In the genomic region with DNA sequence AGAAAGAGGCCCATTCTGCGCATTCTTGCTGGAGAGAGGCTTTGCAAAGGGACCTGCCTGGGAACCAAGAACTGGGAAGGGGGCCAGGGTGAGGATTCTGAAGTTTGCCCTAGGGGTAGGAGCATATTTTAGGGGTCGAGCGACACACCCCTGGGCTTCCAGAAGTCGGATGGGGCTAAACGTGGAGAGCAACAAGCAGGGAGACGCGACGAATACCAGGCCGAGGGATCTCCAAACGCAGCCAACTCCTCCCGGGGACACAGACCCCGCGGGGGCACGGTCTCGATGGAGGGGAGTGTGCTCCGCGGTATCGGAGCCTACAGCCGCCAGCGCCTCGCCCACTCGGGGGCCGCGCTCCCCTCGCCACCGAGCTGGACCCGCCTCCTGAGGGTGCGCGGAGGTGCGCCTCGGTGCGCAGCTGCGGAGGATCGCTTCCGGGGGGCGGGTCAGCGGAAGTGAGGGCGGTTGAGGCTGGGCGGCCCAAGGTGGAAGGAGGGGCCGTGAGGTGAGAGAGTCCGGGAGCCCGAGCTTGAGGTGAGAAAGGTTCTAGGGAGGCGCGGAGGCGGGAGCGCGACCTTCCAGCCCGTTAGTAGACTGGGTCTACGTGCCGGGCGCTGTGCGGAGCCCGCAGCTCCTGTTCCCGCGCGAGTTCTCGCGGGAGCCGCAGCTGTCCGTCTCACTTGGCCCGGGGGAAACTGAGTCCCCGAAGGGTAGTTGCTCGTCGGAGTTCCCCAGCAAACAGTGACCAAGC, we compare ENCODE assay signal across 1 cellular context.
TF ChIP-seq lines count a peak whose summit lies in the region.

A gene (plus strand): TSS at position 459 of the 751 bp plus-strand sequence. CDS start 3,151 bp downstream, outside the sequence.

TF ChIP-seq in K562, 482 proteins besides CTCF, POLR2A, EP300 and RAD21 (continued from another document and continues in another):
- TF ChIP-seq, protein P1, sequence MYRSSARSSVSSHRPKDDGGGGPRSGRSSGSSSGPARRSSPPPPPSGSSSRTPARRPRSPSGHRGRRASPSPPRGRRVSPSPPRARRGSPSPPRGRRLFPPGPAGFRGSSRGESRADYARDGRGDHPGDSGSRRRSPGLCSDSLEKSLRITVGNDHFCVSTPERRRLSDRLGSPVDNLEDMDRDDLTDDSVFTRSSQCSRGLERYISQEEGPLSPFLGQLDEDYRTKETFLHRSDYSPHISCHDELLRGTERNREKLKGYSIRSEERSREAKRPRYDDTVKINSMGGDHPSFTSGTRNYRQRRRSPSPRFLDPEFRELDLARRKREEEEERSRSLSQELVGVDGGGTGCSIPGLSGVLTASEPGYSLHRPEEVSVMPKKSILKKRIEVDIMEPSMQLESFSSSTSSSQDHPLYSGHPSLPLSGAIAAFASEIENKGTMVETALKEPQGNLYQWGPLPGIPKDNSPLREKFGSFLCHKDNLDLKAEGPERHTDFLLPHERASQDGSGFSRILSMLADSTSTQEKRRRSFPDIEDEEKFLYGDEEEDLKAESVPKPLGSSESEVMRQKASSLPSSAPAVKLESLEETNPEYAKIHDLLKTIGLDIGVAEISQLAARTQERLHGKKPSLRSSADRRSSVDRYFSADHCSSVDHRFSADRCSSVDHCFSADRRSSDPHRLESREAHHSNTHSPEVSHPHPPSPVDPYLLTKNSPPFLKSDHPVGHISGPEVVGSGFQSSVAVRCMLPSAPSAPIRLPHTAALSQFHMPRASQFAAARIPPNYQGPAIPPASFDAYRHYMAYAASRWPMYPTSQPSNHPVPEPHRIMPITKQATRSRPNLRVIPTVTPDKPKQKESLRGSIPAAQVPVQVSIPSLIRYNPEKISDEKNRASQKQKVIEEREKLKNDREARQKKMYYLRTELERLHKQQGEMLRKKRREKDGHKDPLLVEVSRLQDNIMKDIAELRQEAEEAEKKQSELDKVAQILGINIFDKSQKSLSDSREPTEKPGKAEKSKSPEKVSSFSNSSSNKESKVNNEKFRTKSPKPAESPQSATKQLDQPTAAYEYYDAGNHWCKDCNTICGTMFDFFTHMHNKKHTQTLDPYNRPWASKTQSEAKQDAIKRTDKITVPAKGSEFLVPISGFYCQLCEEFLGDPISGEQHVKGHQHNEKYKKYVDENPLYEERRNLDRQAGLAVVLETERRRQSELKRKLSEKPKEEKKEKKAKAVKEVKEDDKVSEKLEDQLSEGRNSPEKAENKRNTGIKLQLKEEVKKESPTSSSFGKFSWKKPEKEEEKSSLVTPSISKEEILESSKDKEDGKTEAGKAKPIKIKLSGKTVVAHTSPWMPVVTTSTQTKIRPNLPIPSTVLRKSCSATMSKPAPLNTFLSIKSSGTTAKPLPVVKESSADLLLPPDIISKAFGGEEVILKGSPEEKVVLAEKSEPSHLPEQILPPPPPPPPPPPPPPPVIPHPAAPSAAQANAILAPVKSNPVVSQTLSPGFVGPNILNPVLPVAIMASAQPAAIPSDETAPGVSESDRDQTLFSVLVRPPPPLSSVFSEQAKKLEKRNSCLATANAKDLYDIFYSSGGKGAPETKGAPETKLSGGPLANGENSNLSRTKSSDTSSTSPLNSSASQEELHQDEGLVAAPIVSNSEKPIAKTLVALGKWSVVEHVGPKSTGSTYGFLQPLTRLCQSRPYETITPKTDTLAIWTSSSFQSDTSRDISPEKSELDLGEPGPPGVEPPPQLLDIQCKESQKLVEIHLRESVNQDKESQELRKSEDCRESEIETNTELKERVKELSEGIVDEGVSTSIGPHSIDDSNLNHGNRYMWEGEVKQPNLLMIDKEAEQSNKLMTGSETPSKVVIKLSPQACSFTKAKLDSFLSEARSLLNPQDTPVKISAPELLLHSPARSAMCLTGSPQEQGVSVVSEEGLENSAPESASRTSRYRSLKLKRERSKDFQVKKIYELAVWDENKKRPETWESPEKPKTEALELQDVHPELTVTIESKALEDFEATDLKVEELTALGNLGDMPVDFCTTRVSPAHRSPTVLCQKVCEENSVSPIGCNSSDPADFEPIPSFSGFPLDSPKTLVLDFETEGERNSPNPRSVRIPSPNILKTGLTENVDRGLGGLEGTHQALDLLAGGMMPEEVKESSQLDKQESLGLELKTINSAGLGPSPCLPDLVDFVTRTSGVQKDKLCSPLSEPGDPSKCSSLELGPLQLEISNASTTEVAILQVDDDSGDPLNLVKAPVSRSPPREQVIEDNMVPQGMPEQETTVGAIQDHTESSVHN (IDR thresholded peaks at IDR 0.05; ENCODE audit: borderline replicate concordance in 1 of 2, low read depth in 1 of 2) = no peak
- TF ChIP-seq, protein P2, sequence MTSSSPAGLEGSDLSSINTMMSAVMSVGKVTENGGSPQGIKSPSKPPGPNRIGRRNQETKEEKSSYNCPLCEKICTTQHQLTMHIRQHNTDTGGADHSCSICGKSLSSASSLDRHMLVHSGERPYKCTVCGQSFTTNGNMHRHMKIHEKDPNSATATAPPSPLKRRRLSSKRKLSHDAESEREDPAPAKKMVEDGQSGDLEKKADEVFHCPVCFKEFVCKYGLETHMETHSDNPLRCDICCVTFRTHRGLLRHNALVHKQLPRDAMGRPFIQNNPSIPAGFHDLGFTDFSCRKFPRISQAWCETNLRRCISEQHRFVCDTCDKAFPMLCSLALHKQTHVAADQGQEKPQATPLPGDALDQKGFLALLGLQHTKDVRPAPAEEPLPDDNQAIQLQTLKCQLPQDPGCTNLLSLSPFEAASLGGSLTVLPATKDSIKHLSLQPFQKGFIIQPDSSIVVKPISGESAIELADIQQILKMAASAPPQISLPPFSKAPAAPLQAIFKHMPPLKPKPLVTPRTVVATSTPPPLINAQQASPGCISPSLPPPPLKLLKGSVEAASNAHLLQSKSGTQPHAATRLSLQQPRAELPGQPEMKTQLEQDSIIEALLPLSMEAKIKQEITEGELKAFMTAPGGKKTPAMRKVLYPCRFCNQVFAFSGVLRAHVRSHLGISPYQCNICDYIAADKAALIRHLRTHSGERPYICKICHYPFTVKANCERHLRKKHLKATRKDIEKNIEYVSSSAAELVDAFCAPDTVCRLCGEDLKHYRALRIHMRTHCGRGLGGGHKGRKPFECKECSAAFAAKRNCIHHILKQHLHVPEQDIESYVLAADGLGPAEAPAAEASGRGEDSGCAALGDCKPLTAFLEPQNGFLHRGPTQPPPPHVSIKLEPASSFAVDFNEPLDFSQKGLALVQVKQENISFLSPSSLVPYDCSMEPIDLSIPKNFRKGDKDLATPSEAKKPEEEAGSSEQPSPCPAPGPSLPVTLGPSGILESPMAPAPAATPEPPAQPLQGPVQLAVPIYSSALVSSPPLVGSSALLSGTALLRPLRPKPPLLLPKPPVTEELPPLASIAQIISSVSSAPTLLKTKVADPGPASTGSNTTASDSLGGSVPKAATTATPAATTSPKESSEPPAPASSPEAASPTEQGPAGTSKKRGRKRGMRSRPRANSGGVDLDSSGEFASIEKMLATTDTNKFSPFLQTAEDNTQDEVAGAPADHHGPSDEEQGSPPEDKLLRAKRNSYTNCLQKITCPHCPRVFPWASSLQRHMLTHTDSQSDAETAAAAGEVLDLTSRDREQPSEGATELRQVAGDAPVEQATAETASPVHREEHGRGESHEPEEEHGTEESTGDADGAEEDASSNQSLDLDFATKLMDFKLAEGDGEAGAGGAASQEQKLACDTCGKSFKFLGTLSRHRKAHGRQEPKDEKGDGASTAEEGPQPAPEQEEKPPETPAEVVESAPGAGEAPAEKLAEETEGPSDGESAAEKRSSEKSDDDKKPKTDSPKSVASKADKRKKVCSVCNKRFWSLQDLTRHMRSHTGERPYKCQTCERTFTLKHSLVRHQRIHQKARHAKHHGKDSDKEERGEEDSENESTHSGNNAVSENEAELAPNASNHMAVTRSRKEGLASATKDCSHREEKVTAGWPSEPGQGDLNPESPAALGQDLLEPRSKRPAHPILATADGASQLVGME (CRISPR knock-in tag; IDR thresholded peaks at IDR 0.05) = no peak
- TF ChIP-seq RBM22 (IDR thresholded peaks at IDR 0.05; ENCODE audit: low read depth, low read length, poor library complexity, severe bottlenecking) = peak; percentile 88
- no peak for TF ChIP-seq SREBF1 (IDR thresholded peaks at IDR 0.05; ENCODE audit: borderline replicate concordance, low read depth, low read length)
- 0 out of 2 replicates have a peak, but pooled peaks have one; percentile 37 for TF ChIP-seq E2F3 (CRISPR knock-in tag; IDR thresholded peaks at IDR 0.05)
- peak; percentile 49; the same call in 1 of the 2 replicates for TF ChIP-seq MYNN (IDR thresholded peaks at IDR 0.05)
- no peak for TF ChIP-seq MYNN (CRISPR knock-in tag; IDR thresholded peaks at IDR 0.05)
- TF ChIP-seq, protein P3, sequence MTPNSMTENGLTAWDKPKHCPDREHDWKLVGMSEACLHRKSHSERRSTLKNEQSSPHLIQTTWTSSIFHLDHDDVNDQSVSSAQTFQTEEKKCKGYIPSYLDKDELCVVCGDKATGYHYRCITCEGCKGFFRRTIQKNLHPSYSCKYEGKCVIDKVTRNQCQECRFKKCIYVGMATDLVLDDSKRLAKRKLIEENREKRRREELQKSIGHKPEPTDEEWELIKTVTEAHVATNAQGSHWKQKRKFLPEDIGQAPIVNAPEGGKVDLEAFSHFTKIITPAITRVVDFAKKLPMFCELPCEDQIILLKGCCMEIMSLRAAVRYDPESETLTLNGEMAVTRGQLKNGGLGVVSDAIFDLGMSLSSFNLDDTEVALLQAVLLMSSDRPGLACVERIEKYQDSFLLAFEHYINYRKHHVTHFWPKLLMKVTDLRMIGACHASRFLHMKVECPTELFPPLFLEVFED (CRISPR knock-in tag; conservative IDR thresholded peaks at IDR 0.05) = no peak
- peak; percentile 86 for TF ChIP-seq TBP (optimal IDR thresholded peaks at IDR 0.05; ENCODE audit: low read depth, low read length)
- TF ChIP-seq, protein P4, sequence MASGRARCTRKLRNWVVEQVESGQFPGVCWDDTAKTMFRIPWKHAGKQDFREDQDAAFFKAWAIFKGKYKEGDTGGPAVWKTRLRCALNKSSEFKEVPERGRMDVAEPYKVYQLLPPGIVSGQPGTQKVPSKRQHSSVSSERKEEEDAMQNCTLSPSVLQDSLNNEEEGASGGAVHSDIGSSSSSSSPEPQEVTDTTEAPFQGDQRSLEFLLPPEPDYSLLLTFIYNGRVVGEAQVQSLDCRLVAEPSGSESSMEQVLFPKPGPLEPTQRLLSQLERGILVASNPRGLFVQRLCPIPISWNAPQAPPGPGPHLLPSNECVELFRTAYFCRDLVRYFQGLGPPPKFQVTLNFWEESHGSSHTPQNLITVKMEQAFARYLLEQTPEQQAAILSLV (tag; IDR thresholded peaks at IDR 0.05) = no peak
- TF ChIP-seq TAL1 (IDR thresholded peaks at IDR 0.05) = 0 out of 2 replicates have a peak, but pooled peaks have one; percentile 6
- TF ChIP-seq, protein P5, sequence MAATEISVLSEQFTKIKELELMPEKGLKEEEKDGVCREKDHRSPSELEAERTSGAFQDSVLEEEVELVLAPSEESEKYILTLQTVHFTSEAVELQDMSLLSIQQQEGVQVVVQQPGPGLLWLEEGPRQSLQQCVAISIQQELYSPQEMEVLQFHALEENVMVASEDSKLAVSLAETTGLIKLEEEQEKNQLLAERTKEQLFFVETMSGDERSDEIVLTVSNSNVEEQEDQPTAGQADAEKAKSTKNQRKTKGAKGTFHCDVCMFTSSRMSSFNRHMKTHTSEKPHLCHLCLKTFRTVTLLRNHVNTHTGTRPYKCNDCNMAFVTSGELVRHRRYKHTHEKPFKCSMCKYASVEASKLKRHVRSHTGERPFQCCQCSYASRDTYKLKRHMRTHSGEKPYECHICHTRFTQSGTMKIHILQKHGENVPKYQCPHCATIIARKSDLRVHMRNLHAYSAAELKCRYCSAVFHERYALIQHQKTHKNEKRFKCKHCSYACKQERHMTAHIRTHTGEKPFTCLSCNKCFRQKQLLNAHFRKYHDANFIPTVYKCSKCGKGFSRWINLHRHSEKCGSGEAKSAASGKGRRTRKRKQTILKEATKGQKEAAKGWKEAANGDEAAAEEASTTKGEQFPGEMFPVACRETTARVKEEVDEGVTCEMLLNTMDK (IDR thresholded peaks at IDR 0.05; ENCODE audit: borderline replicate concordance, insufficient read depth, low read depth, low read length, poor library complexity, severe bottlenecking) = no peak
- TF ChIP-seq CBX8 (IDR thresholded peaks at IDR 0.05; ENCODE audit: borderline replicate concordance, extremely low read depth, low read depth, low read length, poor library complexity, severe bottlenecking) = no peak
- TF ChIP-seq PHF21A (IDR thresholded peaks at IDR 0.05; ENCODE audit: borderline replicate concordance, low read depth) = no peak
- TF ChIP-seq, protein P6, sequence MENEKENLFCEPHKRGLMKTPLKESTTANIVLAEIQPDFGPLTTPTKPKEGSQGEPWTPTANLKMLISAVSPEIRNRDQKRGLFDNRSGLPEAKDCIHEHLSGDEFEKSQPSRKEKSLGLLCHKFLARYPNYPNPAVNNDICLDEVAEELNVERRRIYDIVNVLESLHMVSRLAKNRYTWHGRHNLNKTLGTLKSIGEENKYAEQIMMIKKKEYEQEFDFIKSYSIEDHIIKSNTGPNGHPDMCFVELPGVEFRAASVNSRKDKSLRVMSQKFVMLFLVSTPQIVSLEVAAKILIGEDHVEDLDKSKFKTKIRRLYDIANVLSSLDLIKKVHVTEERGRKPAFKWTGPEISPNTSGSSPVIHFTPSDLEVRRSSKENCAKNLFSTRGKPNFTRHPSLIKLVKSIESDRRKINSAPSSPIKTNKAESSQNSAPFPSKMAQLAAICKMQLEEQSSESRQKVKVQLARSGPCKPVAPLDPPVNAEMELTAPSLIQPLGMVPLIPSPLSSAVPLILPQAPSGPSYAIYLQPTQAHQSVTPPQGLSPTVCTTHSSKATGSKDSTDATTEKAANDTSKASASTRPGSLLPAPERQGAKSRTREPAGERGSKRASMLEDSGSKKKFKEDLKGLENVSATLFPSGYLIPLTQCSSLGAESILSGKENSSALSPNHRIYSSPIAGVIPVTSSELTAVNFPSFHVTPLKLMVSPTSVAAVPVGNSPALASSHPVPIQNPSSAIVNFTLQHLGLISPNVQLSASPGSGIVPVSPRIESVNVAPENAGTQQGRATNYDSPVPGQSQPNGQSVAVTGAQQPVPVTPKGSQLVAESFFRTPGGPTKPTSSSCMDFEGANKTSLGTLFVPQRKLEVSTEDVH (IDR thresholded peaks at IDR 0.05; ENCODE audit: low read depth, partially characterized antibody) = peak; percentile 72
- TF ChIP-seq, protein P7, sequence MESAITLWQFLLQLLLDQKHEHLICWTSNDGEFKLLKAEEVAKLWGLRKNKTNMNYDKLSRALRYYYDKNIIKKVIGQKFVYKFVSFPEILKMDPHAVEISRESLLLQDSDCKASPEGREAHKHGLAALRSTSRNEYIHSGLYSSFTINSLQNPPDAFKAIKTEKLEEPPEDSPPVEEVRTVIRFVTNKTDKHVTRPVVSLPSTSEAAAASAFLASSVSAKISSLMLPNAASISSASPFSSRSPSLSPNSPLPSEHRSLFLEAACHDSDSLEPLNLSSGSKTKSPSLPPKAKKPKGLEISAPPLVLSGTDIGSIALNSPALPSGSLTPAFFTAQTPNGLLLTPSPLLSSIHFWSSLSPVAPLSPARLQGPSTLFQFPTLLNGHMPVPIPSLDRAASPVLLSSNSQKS (CRISPR knock-in tag; IDR thresholded peaks at IDR 0.05) = no peak
- no peak for TF ChIP-seq SIRT6 (IDR thresholded peaks at IDR 0.05; ENCODE audit: low read depth, low read length)
- no peak for TF ChIP-seq CSDE1 (IDR thresholded peaks at IDR 0.05)
- TF ChIP-seq MTF1 (CRISPR knock-in tag; IDR thresholded peaks at IDR 0.05; ENCODE audit: borderline replicate concordance) = no peak
- peak; percentile 81 for TF ChIP-seq PCBP1 (IDR thresholded peaks at IDR 0.05; ENCODE audit: low read depth, low read length, poor library complexity, severe bottlenecking)
- TF ChIP-seq RCOR1 (IDR thresholded peaks at IDR 0.05; ENCODE audit: borderline replicate concordance in 1 of 2, low read depth in 2 of 2, low read length in 2 of 2) = 0 out of 4 replicates have a peak, but pooled peaks of 1 of the 2 experiments have one; percentile 32
